18 cellular contexts compared by ENCODE assay signal in the genomic region with DNA sequence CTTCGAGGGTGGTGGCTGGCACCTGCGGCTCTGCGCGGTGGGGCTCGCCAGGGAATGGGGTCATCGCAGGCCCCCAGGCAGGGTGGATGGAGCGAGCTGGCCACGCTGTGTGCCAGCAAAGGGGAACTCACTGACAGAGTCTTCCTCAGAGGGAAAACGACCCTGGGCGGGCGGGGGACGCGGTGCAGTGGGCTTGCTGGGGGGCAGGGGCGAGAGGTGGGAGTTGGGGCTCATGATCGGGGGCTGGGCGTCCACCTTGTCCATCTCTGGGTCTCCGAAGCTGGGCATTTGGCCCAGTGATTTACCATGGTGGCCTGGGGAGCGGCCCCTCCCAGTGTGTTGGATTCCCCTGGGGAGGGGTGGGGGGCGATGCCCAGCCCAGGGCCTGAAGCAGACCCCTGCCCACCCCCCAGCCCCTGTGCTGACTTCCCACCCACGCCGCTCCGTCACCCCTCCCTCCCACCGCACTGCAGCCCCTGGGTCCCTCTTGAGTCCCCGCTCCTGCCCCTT. TPM values are rescaled to one million over a fixed set of nuclear protein-coding genes. Genes with fewer than 3 reads are reported as not detected.
DNase-seq lines count a peak whose midpoint lies in the region; ATAC-seq, FAIRE-seq and TF ChIP-seq lines count a peak whose summit lies in the region.
"Had no signal": no experiment of that assay in that cellular context is flagged by ENCODE, and none has a peak within 500 bp of the region (broad histone marks: within the 10 kb centered on the region; RNA-seq: fewer than 3 reads in every experiment).

No MANE protein-coding gene starts in this region.

- no peak overlapping the region for H3K4me3 ChIP-seq in pancreas
- no peak overlapping the region for H3K4me3 ChIP-seq in brain microvascular endothelial cell (ENCODE audit: low read depth, low read length)

- no peak for ATAC-seq in left cardiac atrium
- ATAC-seq in pancreas = no peak

- no peaks in the 10 kb centered on the region for H3K27me3 ChIP-seq in pancreas
- no peaks in the 10 kb centered on the region for H3K27me3 ChIP-seq in brain microvascular endothelial cell (replicated peaks)

- 63 to 70% methylated on average over 18 to 24 of the region's 24 CpGs for WGBS in pancreas, 2 donors

- H3K36me3 ChIP-seq in pancreas (no peaks in the 10 kb centered on the region), brain microvascular endothelial cell (replicated peaks) (no peaks in the 10 kb centered on the region)

- H3K9me3 ChIP-seq in pancreas = no peaks in the 10 kb centered on the region

- FAIRE-seq in HTR-8/SVneo (lab: Jason Lieb, UNC) = peak; percentile 9
- FAIRE-seq in pancreas (lab: Jason Lieb, UNC) = no peak
- FAIRE-seq: H54 had no signal

- intact Hi-C loops in left cardiac atrium (cut with DNase I) (no loop called here), pancreas (cut with DNase I) (no loop called here)

- H3K4me1 ChIP-seq in pancreas = no peaks in the 10 kb centered on the region

- in situ Hi-C loops in brain microvascular endothelial cell (cut with HindIII; ENCODE audit: low pct_ligation_motif_present, low sequenced_read_pairs) = no loop called here

- peak; percentile 3 for DNase-seq in activated naive CD4-positive, alpha-beta T cell treated with anti-CD3 and anti-CD28 coated beads, Interleukin-2, amount 50 U/mL, for 16 hours
- DNase-seq in activated naive CD4-positive, alpha-beta T cell treated with Interleukin-2 at 50 U/mL for 16 hours = no peak
- DNase-seq in HTR-8/SVneo (ENCODE audit: insufficient read length, low spot score) (no peak), left cardiac atrium (peak; percentile 20), pancreas (peak in 4 of 6 donors; percentile 6 to 48 (median 27)), middle frontal gyrus (ENCODE audit: extremely low spot score, low spot score) (no peak), brain microvascular endothelial cell (no peak), hepatic stellate cell (ENCODE audit: low spot score) (no peak)
- DNase-seq: CD4-positive, CD25-positive, alpha-beta regulatory T cell; DMS53; HFFc6; KBM-7; NCI-H1417 treated with DMSO at 0.1 percent for 48 hours; NCI-H2029; NCI-H774; PC-3 had no signal

- no peak for TF ChIP-seq CTCF in pancreas (IDR thresholded peaks at IDR 0.05)
- no peak for TF ChIP-seq CTCF in brain microvascular endothelial cell (IDR thresholded peaks at IDR 0.05; ENCODE audit: low read depth, low read length, missing control alignments)

- H3K27ac ChIP-seq in pancreas (no peak overlapping the region), brain microvascular endothelial cell (no peak overlapping the region)

RNA-seq across cellular contexts. Expression of a gene that starts 23.1 kb away (rescaled TPM):
- total RNA-seq in left cardiac atrium (not detected), pancreas (not detected)
- polyA plus RNA-seq in pancreas = under 1 TPM in 1 of 2 donors, not detected in 1; 0.05 TPM
- total RNA-seq: PC-3 had no signal
- polyA plus RNA-seq: CD4-positive, CD25-positive, alpha-beta regulatory T cell had no signal

RNA-seq across cellular contexts. Expression of a gene that starts 43.4 kb away (rescaled TPM):
- total RNA-seq in left cardiac atrium (10 to 100 TPM; 32.1 to 50.3 TPM), pancreas (10 to 100 TPM; 34.0 to 56.7 (median 47.0) TPM)
- 100 to 1,000 TPM; 176 to 251 TPM for polyA plus RNA-seq in pancreas

RNA-seq across cellular contexts. Expression of a gene that starts 45.1 kb away (rescaled TPM):
- total RNA-seq in left cardiac atrium (under 1 TPM; 0.06 to 0.31 TPM), pancreas (under 1 TPM in 1 of 6 donors, not detected in 5; 0.47 TPM)
- polyA plus RNA-seq in pancreas = under 1 TPM in 1 of 2 donors, not detected in 1; 0.02 TPM
- total RNA-seq: CD4-positive, CD25-positive, alpha-beta regulatory T cell; HFFc6; NCI-H460; PC-3 had no signal
- polyA plus RNA-seq: CD4-positive, CD25-positive, alpha-beta regulatory T cell had no signal

Comparison
In these comparisons a context has a peak if more than half of its experiments do, and no peak if none do; other contexts are left out.
1. DNase-seq: peak in activated naive CD4-positive, alpha-beta T cell treated with anti-CD3 and anti-CD28 coated beads, Interleukin-2, amount 50 U/mL, for 16 hours (single experiment), left cardiac atrium (single experiment) and pancreas (4 of 6); none in activated naive CD4-positive, alpha-beta T cell treated with Interleukin-2 at 50 U/mL for 16 hours (single experiment), HTR-8/SVneo (single experiment), middle frontal gyrus (single experiment), brain microvascular endothelial cell (single experiment) and hepatic stellate cell (single experiment).